1 cellular context compared by ENCODE assay signal in the genomic region with DNA sequence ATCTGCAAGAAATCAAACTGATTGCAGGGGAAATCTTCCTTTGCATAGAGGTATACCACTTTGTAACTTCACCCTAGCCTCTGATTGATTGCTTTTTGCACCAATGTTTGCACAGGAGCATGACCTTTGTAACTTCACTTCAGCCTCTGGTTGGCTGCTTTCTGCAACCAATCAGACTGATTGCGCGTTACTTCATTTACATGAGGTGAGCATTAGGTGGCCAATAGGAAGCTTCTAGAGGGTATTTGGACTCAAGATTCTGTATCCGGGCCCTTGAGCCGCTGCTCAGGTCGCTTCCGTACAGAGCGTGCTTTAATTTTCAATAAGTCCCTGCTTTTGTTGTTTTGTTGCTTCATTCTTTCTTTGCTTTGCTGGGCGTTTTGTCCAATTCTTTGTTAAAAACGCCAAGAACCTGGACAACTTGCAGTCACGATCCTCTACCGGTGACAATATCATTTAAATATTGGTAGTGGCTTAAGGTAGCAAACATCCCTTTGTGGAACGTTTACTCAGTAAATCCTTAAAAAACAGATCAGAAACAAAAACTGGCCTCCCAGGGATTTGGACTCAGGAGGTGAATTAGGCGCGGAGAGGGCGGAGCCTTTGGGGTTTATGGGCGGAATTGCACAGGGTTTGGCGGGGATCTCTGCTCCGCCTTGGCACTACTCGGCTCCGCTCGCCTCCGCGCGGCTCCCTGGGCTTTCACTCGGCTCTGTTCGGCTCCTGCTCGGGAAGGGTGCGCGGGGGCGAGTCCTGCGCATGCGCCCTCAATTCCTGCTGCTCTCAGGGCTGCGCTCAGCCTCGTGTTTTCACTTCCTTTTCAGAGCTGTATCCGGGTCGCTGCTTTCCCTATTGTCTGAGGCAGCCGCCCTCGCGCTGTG.
TF ChIP-seq lines count a peak whose summit lies in the region.

A gene with protein sequence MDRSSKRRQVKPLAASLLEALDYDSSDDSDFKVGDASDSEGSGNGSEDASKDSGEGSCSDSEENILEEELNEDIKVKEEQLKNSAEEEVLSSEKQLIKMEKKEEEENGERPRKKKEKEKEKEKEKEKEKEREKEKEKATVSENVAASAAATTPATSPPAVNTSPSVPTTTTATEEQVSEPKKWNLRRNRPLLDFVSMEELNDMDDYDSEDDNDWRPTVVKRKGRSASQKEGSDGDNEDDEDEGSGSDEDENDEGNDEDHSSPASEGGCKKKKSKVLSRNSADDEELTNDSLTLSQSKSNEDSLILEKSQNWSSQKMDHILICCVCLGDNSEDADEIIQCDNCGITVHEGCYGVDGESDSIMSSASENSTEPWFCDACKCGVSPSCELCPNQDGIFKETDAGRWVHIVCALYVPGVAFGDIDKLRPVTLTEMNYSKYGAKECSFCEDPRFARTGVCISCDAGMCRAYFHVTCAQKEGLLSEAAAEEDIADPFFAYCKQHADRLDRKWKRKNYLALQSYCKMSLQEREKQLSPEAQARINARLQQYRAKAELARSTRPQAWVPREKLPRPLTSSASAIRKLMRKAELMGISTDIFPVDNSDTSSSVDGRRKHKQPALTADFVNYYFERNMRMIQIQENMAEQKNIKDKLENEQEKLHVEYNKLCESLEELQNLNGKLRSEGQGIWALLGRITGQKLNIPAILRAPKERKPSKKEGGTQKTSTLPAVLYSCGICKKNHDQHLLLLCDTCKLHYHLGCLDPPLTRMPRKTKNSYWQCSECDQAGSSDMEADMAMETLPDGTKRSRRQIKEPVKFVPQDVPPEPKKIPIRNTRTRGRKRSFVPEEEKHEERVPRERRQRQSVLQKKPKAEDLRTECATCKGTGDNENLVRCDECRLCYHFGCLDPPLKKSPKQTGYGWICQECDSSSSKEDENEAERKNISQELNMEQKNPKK (plus strand): TSS at position 812 of the 881 bp plus-strand sequence. CDS start 452 bp downstream, outside the sequence.

TF ChIP-seq in WTC11, 78 proteins besides CTCF, POLR2A, EP300 and RAD21 (continued from another document):
- TF ChIP-seq ZNF263 (CRISPR knock-in tag; IDR thresholded peaks at IDR 0.05; ENCODE audit: low read depth) (no peak), ZBTB21 (CRISPR knock-in tag; IDR thresholded peaks at IDR 0.05; ENCODE audit: borderline replicate concordance) (no peak), EMX1 (CRISPR knock-in tag; IDR thresholded peaks at IDR 0.05) (no peak), CREM (CRISPR knock-in tag; IDR thresholded peaks at IDR 0.05) (no peak; the same call in 1 of the 2 replicates), ZNF121 (CRISPR knock-in tag; IDR thresholded peaks at IDR 0.05) (no peak), NFYB (CRISPR knock-in tag; conservative IDR thresholded peaks at IDR 0.05; ENCODE audit: low read depth) (peak; percentile 93), FOXK1 (CRISPR knock-in tag; IDR thresholded peaks at IDR 0.05) (no peak), SMAD4 (CRISPR knock-in tag; IDR thresholded peaks at IDR 0.05) (no peak), ZNF423 (CRISPR knock-in tag; IDR thresholded peaks at IDR 0.05) (no peak), GABPB1 (CRISPR knock-in tag; IDR thresholded peaks at IDR 0.05) (peak; percentile 56; the same call in 1 of the 2 replicates), MYBL2 (CRISPR knock-in tag; IDR thresholded peaks at IDR 0.05) (0 out of 2 replicates have a peak, but pooled peaks have one; percentile 54), SP1 (CRISPR knock-in tag; conservative IDR thresholded peaks at IDR 0.05) (peak; percentile 62)
- TF ChIP-seq, protein P1, sequence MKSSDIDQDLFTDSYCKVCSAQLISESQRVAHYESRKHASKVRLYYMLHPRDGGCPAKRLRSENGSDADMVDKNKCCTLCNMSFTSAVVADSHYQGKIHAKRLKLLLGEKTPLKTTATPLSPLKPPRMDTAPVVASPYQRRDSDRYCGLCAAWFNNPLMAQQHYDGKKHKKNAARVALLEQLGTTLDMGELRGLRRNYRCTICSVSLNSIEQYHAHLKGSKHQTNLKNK (CRISPR knock-in tag; IDR thresholded peaks at IDR 0.05), result no peak
- TF ChIP-seq, protein P2, sequence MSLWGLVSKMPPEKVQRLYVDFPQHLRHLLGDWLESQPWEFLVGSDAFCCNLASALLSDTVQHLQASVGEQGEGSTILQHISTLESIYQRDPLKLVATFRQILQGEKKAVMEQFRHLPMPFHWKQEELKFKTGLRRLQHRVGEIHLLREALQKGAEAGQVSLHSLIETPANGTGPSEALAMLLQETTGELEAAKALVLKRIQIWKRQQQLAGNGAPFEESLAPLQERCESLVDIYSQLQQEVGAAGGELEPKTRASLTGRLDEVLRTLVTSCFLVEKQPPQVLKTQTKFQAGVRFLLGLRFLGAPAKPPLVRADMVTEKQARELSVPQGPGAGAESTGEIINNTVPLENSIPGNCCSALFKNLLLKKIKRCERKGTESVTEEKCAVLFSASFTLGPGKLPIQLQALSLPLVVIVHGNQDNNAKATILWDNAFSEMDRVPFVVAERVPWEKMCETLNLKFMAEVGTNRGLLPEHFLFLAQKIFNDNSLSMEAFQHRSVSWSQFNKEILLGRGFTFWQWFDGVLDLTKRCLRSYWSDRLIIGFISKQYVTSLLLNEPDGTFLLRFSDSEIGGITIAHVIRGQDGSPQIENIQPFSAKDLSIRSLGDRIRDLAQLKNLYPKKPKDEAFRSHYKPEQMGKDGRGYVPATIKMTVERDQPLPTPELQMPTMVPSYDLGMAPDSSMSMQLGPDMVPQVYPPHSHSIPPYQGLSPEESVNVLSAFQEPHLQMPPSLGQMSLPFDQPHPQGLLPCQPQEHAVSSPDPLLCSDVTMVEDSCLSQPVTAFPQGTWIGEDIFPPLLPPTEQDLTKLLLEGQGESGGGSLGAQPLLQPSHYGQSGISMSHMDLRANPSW (CRISPR knock-in tag; conservative IDR thresholded peaks at IDR 0.05; ENCODE audit: low read depth), result no peak
